ENCODE assay signal across 18 cellular contexts in the genomic region with DNA sequence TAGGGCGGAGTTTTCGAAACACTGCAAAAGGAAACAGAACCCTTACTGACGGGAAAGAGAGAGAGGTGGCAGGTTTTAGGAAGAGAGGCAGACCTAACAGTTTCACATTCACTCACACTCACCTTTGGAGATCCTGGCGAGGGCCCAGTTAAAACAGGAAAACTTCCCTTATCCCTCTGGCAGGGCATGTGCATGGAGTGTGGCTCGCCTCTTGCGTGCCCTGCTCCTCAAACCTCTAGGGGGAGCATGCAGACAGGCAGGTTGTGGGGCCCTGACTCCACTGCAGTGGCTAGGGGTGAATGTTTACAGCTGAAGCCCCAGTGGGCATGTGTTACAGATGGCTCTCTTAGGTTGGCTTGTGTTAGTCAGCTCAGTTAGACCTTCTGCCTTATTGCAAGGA.
"Had no signal": no experiment of that assay in that cellular context is flagged by ENCODE, and none has a peak within 500 bp of the region (broad histone marks: within the 10 kb centered on the region; RNA-seq: fewer than 3 reads in every experiment).

No MANE protein-coding gene starts in this region.

- H3K4me1 ChIP-seq: adrenal gland, breast epithelium, gastrocnemius medialis, left ventricle myocardium inferior, prostate gland, right atrium auricular region, thyroid gland had no signal

- H3K36me3 Mint-ChIP-seq: activated naive CD4-positive, alpha-beta T cell treated with anti-CD3 and anti-CD28 coated beads, Interleukin-2, amount 50 U/mL, for 72 hours; naive thymus-derived CD4-positive, alpha-beta T cell had no signal

- H3K27me3 ChIP-seq: adrenal gland, breast epithelium, gastrocnemius medialis, right atrium auricular region, thyroid gland had no signal

- ATAC-seq: activated naive CD4-positive, alpha-beta T cell treated with anti-CD3 and anti-CD28 coated beads, Interleukin-2, amount 50 U/mL, for 72 hours; gastrocnemius medialis; naive thymus-derived CD4-positive, alpha-beta T cell had no signal

- H3K4me3 ChIP-seq: adrenal gland, breast epithelium, coronary artery, gastrocnemius medialis, left ventricle myocardium inferior, prostate gland, right atrium auricular region, thyroid gland had no signal

- H3K4me1 Mint-ChIP-seq: naive thymus-derived CD4-positive, alpha-beta T cell had no signal

- H3K36me3 ChIP-seq: adrenal gland, breast epithelium, gastrocnemius medialis, left ventricle myocardium inferior, prostate gland, right atrium auricular region, thyroid gland had no signal

- H3K9me3 ChIP-seq: adrenal gland, gastrocnemius medialis, prostate gland, thyroid gland had no signal

- H3K27ac Mint-ChIP-seq: activated naive CD4-positive, alpha-beta T cell treated with anti-CD3 and anti-CD28 coated beads, Interleukin-2, amount 50 U/mL, for 72 hours; naive thymus-derived CD4-positive, alpha-beta T cell had no signal

- H3K27me3 Mint-ChIP-seq: naive thymus-derived CD4-positive, alpha-beta T cell had no signal

- DNase-seq: activated CD4-positive, alpha-beta T cell treated with anti-CD3 and anti-CD28 coated beads for 1 hour; activated gamma-delta T cell treated with Interleukin-2 at 50 U/mL for 16 hours; adrenal gland; erythroblast; gastrocnemius medialis; head of caudate nucleus; left ventricle myocardium inferior; mesenchymal stem cell; naive thymus-derived CD4-positive, alpha-beta T cell; stimulated activated CD4-positive, alpha-beta T cell treated with anti-CD3 and anti-CD28 coated beads, Interleukin-2, amount 100 ng/mL, for 24 hours; stimulated activated naive CD4-positive, alpha-beta T cell treated with Interleukin-2 at 50 U/mL for 16 hours; T-helper 9 cell; thyroid gland had no signal

- H3K4me3 Mint-ChIP-seq: naive thymus-derived CD4-positive, alpha-beta T cell had no signal

- H3K27ac ChIP-seq: adrenal gland, breast epithelium, coronary artery, gastrocnemius medialis, left ventricle myocardium inferior, prostate gland, right atrium auricular region, thyroid gland had no signal
